ENCODE assay signal across 8 cellular contexts in genomic region chr7:4774804-4775280, GRCh38. TPM values are rescaled to one million over a fixed set of nuclear protein-coding genes. Genes with fewer than 3 reads are reported as not detected.
A peak's percentile ranks its signal among the peaks of the same experiment; 100 is the strongest.
DNase-seq lines count a peak whose midpoint lies in the region; ATAC-seq and TF ChIP-seq lines count a peak whose summit lies in the region.

No MANE protein-coding gene starts in this region.

- H3K27me3 ChIP-seq in Karpas-422 (ENCODE audit: low read length), result no peaks in the 10 kb centered on the region
- no peaks in the 10 kb centered on the region for H3K27me3 ChIP-seq in cardiac muscle cell

- peak; percentile 32 for ATAC-seq in GM21825 (IDR thresholded peaks at IDR 0.05; ENCODE audit: unreplicated experiment)

- peak; percentile 9 for DNase-seq in activated T-cell treated with anti-CD3 and anti-CD28 coated beads for 4 hours
- DNase-seq in activated T-cell treated with anti-CD3 and anti-CD28 coated beads, Interleukin-2, amount 50 U/mL, for 1 hour, result no peak
- DNase-seq in Karpas-422, result peak; percentile 72
- DNase-seq in activated T-helper 1 cell treated with anti-CD3 and anti-CD28 coated beads, Interleukin-12 subunit alpha, Interleukin-12 subunit beta, Interleukin-2, Interleukin-4 antibody, amounts not matched to agents 30 ng/mL and 10 ng/mL and 1 ng/mL, durations not matched to agents 14 hours and 24 hours and 36 hours (ENCODE audit: low spot score), result no peak
- DNase-seq in cardiac muscle cell (ENCODE audit: low read depth in 1 of 2, low spot score in 1 of 2), result peak in 1 of 2 donors; percentile 76
- peak; percentile 39 for DNase-seq in putamen (ENCODE audit: low spot score)
- DNase-seq in 8988T, result no peak

- intact Hi-C loops in activated T-helper 1 cell treated with anti-CD3 and anti-CD28 coated beads, Interleukin-12 subunit alpha, Interleukin-12 subunit beta, Interleukin-2, Interleukin-4 antibody, amounts not matched to agents 30 ng/mL and 10 ng/mL and 1 ng/mL, durations not matched to agents 14 hours and 24 hours and 36 hours (cut with micrococcal nuclease), result loop anchor here (1.0 kb wide), 5 partner anchors 17 to 270 kb away; partner anchors contain the start of gene RBAK

- no peak for TF ChIP-seq CTCF in cardiac muscle cell (IDR thresholded peaks at IDR 0.05; ENCODE audit: low read depth, low read length)

- peaks cover 15% of the 10 kb centered on the region for H3K36me3 Mint-ChIP-seq in activated T-helper 1 cell treated with anti-CD3 and anti-CD28 coated beads, Interleukin-12 subunit alpha, Interleukin-12 subunit beta, Interleukin-2, Interleukin-4 antibody, amounts not matched to agents 30 ng/mL and 10 ng/mL and 1 ng/mL, durations not matched to agents 14 hours and 24 hours and 36 hours (ENCODE audit: low read depth)

- H3K4me3 Mint-ChIP-seq in activated T-helper 1 cell treated with anti-CD3 and anti-CD28 coated beads, Interleukin-12 subunit alpha, Interleukin-12 subunit beta, Interleukin-2, Interleukin-4 antibody, amounts not matched to agents 30 ng/mL and 10 ng/mL and 1 ng/mL, durations not matched to agents 14 hours and 24 hours and 36 hours, result peak overlapping the region; percentile 98

- H3K36me3 ChIP-seq in Karpas-422 (ENCODE audit: insufficient read depth, low read length) (no peaks in the 10 kb centered on the region), cardiac muscle cell (no peaks in the 10 kb centered on the region)

- H3K27ac Mint-ChIP-seq in activated T-helper 1 cell treated with anti-CD3 and anti-CD28 coated beads, Interleukin-12 subunit alpha, Interleukin-12 subunit beta, Interleukin-2, Interleukin-4 antibody, amounts not matched to agents 30 ng/mL and 10 ng/mL and 1 ng/mL, durations not matched to agents 14 hours and 24 hours and 36 hours, result peak overlapping the region; percentile 95

- peak overlapping the region; percentile 74 for H3K27ac ChIP-seq in Karpas-422 (ENCODE audit: low read length)
- peak overlapping the region; percentile 91 for H3K27ac ChIP-seq in cardiac muscle cell

- no peaks in the 10 kb centered on the region for H3K9me3 Mint-ChIP-seq in activated T-helper 1 cell treated with anti-CD3 and anti-CD28 coated beads, Interleukin-12 subunit alpha, Interleukin-12 subunit beta, Interleukin-2, Interleukin-4 antibody, amounts not matched to agents 30 ng/mL and 10 ng/mL and 1 ng/mL, durations not matched to agents 14 hours and 24 hours and 36 hours

- H3K4me2 ChIP-seq in Karpas-422 (ENCODE audit: low read depth, low read length, poor library complexity, severe bottlenecking), result peak overlapping the region; percentile 74

- peaks cover 45% of the 10 kb centered on the region for H3K4me1 Mint-ChIP-seq in activated T-helper 1 cell treated with anti-CD3 and anti-CD28 coated beads, Interleukin-12 subunit alpha, Interleukin-12 subunit beta, Interleukin-2, Interleukin-4 antibody, amounts not matched to agents 30 ng/mL and 10 ng/mL and 1 ng/mL, durations not matched to agents 14 hours and 24 hours and 36 hours (ENCODE audit: low read depth)

- H3K4me3 ChIP-seq in Karpas-422 (ENCODE audit: low read length), result peak overlapping the region; percentile 97
- H3K4me3 ChIP-seq in cardiac muscle cell, result peak overlapping the region; percentile 86

- H3K79me2 ChIP-seq in Karpas-422 (ENCODE audit: low read length), result peaks cover 29% of the 10 kb centered on the region

- H2AFZ ChIP-seq in Karpas-422 (ENCODE audit: low read length), result no peak overlapping the region

- no peaks in the 10 kb centered on the region for H3K27me3 Mint-ChIP-seq in activated T-helper 1 cell treated with anti-CD3 and anti-CD28 coated beads, Interleukin-12 subunit alpha, Interleukin-12 subunit beta, Interleukin-2, Interleukin-4 antibody, amounts not matched to agents 30 ng/mL and 10 ng/mL and 1 ng/mL, durations not matched to agents 14 hours and 24 hours and 36 hours (ENCODE audit: insufficient read depth)

- no peaks in the 10 kb centered on the region for H3K9me2 ChIP-seq in Karpas-422 (replicated peaks; ENCODE audit: insufficient read depth, low read length)

- peaks cover 8% of the 10 kb centered on the region; the same call in 1 of the 2 replicates for H4K20me1 ChIP-seq in Karpas-422 (ENCODE audit: insufficient read depth, low read depth, low read length)

- H3K4me1 ChIP-seq in Karpas-422 (ENCODE audit: low read length) (peaks cover 29% of the 10 kb centered on the region), cardiac muscle cell (ENCODE audit: low read depth) (no peaks in the 10 kb centered on the region)

- H3K9me3 ChIP-seq in Karpas-422 (ENCODE audit: low read length), result no peaks in the 10 kb centered on the region
- no peaks in the 10 kb centered on the region for H3K9me3 ChIP-seq in cardiac muscle cell (ENCODE audit: low read depth)

- H3K9ac ChIP-seq in Karpas-422 (ENCODE audit: low read length), result peak overlapping the region; percentile 82

RNA-seq across cellular contexts. Expression of gene AP5Z1, which starts 0.6 kb away (rescaled TPM):
- total RNA-seq in Karpas-422 (2014; rRNA removed; shearing (Covaris generic); ENCODE audit: low replicate concordance), result 14.5 and 41.1 TPM in 2 replicates
- total RNA-seq in activated T-helper 1 cell treated with anti-CD3 and anti-CD28 coated beads, Interleukin-12 subunit alpha, Interleukin-12 subunit beta, Interleukin-2, Interleukin-4 antibody, amounts not matched to agents 30 ng/mL and 10 ng/mL and 1 ng/mL, durations not matched to agents 14 hours and 24 hours and 36 hours, result 55.9 and 56.8 TPM in 2 replicates
- total RNA-seq in cardiac muscle cell, result 21.1 and 22.1 TPM in 2 replicates
- polyA plus RNA-seq in cardiac muscle cell, result 22.6 and 23.9 TPM in 2 replicates

Comparison
In these comparisons a context has a peak if more than half of its experiments do, and no peak if none do; other contexts are left out.
1. DNase-seq: peak in activated T-cell treated with anti-CD3 and anti-CD28 coated beads for 4 hours (single experiment), Karpas-422 (single experiment) and putamen (single experiment); none in activated T-cell treated with anti-CD3 and anti-CD28 coated beads, Interleukin-2, amount 50 U/mL, for 1 hour (single experiment), activated T-helper 1 cell treated with anti-CD3 and anti-CD28 coated beads, Interleukin-12 subunit alpha, Interleukin-12 subunit beta, Interleukin-2, Interleukin-4 antibody, amounts not matched to agents 30 ng/mL and 10 ng/mL and 1 ng/mL, durations not matched to agents 14 hours and 24 hours and 36 hours (single experiment) and 8988T (single experiment).